In the genomic region with DNA sequence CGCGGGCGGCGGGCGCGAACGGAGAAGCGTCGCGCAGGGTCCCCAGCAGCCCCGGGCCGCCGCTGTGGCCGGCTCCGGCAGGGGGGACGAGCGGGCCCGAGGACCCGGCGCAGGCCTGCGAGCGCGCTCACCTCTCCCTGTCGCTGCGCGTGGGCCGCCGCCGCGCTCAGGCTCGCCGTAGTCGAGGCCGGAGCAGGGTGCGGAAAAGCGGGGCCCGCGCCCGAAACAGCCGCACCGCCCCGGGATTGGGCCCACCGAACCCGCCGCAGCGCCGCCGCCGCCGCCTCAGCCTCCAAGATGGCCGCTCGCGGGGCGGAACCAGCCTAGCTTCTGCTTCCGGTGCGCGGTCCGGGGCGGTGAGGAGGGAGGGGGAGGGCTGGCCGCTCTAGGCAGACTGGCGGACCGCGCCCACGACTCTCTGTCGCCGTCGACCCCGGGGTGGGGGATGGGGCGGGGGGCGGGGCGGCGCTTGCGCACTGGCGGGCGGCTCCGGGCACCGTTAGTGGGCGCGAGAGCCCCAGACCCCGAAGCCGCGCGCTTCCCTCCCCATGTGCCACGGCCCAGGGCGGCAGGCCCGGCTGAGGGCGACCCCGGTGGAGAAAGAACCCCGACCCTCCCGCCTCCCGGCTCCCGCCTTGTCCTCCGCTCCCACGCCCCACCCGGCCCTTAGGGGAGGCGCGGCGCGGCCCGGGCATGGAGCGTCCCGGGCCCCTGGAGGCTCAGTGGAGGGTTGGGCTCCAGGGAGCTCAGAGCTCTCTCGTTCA, we compare ENCODE assay signal across 8 cellular contexts.
DNase-seq lines count a peak whose midpoint lies in the region; ATAC-seq and TF ChIP-seq lines count a peak whose summit lies in the region.

A gene (minus strand): TSS at position 320 of the 764 bp plus-strand sequence. CDS start 5,862 bp downstream, outside the sequence.

- no peak for TF ChIP-seq CTCF in choroid plexus epithelial cell (conservative IDR thresholded peaks at IDR 0.05; ENCODE audit: low read depth, low read length)

- ATAC-seq in GM18873 (IDR thresholded peaks at IDR 0.05; ENCODE audit: low FRiP score, unreplicated experiment) (peak; percentile 57), HG03175 (IDR thresholded peaks at IDR 0.05; ENCODE audit: unreplicated experiment) (peak; percentile 85)

- DNase-seq in NCI-H510A treated with DMSO at 0.1 percent for 48 hours (lab: John Stamatoyannopoulos, UW), result peak; percentile 98
- peak; percentile 93 to 95 for DNase-seq in activated CD4-positive, alpha-beta T cell treated with anti-CD3 and anti-CD28 coated beads for 4 hours
- peak; percentile 95 for DNase-seq in choroid plexus epithelial cell (ENCODE audit: low read depth)
- peak; percentile 86 to 94 (median 90) for DNase-seq in stimulated activated CD4-positive, alpha-beta T cell treated with anti-CD3 and anti-CD28 coated beads, Interleukin-1b, Interleukin-23, amount 100 ng/mL, for 24 hours (ENCODE audit: low read depth in 4 of 4, low spot score in 1 of 4)

- H3K79me2 ChIP-seq in ACC112 (ENCODE audit: control insufficient read depth, insufficient read depth, low read length, unreplicated experiment), result peaks cover 43% of the 10 kb centered on the region

- peak within 1 kb of the TSS; percentile 83 for H3K4me3 ChIP-seq in ACC112 (ENCODE audit: low read depth, low read length)
- peak within 1 kb of the TSS; percentile 83 for H3K4me3 ChIP-seq in choroid plexus epithelial cell (ENCODE audit: low read depth, low read length)

- H3K27ac ChIP-seq in ACC112 (ENCODE audit: low read depth, low read length) (peak within 1 kb of the TSS; percentile 72), layer of hippocampus (ENCODE audit: low read depth, low read length) (peak within 1 kb of the TSS; percentile 88)

- peaks cover 28% of the 10 kb centered on the region for H3K4me1 ChIP-seq in ACC112 (ENCODE audit: control insufficient read depth, insufficient read depth, low read length, unreplicated experiment)

- peak within 1 kb of the TSS; percentile 80 for H2AFZ ChIP-seq in ACC112 (ENCODE audit: low read length, unreplicated experiment)

- no peaks in the 10 kb centered on the region for H3K27me3 ChIP-seq in ACC112 (ENCODE audit: insufficient read depth, low read length)
- no peaks in the 10 kb centered on the region for H3K27me3 ChIP-seq in layer of hippocampus (ENCODE audit: control insufficient read depth, insufficient read depth, low read length)

- H3K36me3 ChIP-seq in ACC112 (ENCODE audit: insufficient read depth, low read length), result no peaks in the 10 kb centered on the region

Comparison
In these comparisons a context has a peak if more than half of its experiments do, and no peak if none do; other contexts are left out.
1. Peak in every context shown above with its lines: DNase-seq, ATAC-seq, H3K4me3 ChIP-seq and H3K27ac ChIP-seq.